17 cellular contexts compared by ENCODE assay signal in genomic region chr1:108109295-108109973, GRCh38.
A peak's percentile ranks its signal among the peaks of the same experiment; 100 is the strongest.
DNase-seq lines count a peak whose midpoint lies in the region; ATAC-seq and TF ChIP-seq lines count a peak whose summit lies in the region.
"Had no signal": no experiment of that assay in that cellular context is flagged by ENCODE, and none has a peak within 500 bp of the region (broad histone marks: within the 10 kb centered on the region; RNA-seq: fewer than 3 reads in every experiment).

No MANE protein-coding gene starts in this region.

- H3K4me3 Mint-ChIP-seq in stimulated activated effector memory CD8-positive, alpha-beta T cell treated with anti-CD3 and anti-CD28 coated beads, Interleukin-12 subunit alpha, Interleukin-12 subunit beta, amount 100 ng/mL, for 72 hours, result no peak overlapping the region
- H3K4me3 Mint-ChIP-seq in HFFc6, result no peak overlapping the region
- H3K4me3 Mint-ChIP-seq: B cell; CD4-positive, alpha-beta T cell; CD8-positive, alpha-beta T cell had no signal

- POLR2A ChIA-PET in HEK293 (lab: Yijun Ruan, JAX), result no interaction called here

- H3K9me3 Mint-ChIP-seq in stimulated activated effector memory CD8-positive, alpha-beta T cell treated with anti-CD3 and anti-CD28 coated beads, Interleukin-12 subunit alpha, Interleukin-12 subunit beta, amount 100 ng/mL, for 72 hours, result no peaks in the 10 kb centered on the region
- H3K9me3 Mint-ChIP-seq in HFFc6, result no peaks in the 10 kb centered on the region
- H3K9me3 Mint-ChIP-seq: CD4-positive, alpha-beta T cell had no signal

- no peak for DNase-seq in Right ventricle myocardium inferior (ENCODE audit: missing footprints)
- DNase-seq in left ventricle myocardium superior, result no peak
- no peak for DNase-seq in stimulated activated effector memory CD8-positive, alpha-beta T cell treated with anti-CD3 and anti-CD28 coated beads, Interleukin-12 subunit alpha, Interleukin-12 subunit beta, amount 100 ng/mL, for 72 hours (ENCODE audit: low spot score in 2 of 2)
- no peak for DNase-seq in HFFc6
- DNase-seq: AML-193; Caco-2; Calu3; CD4-positive, alpha-beta T cell; CD8-positive, alpha-beta T cell; DMS79 treated with DMSO at 0.1 percent for 48 hours; GF-D8 had no signal

- CTCF ChIA-PET in HEK293 (lab: Yijun Ruan, JAX), result no interaction called here

- H3K27ac ChIP-seq in HEK293 (ENCODE audit: extremely low read depth, low read depth, low read length), result no peak overlapping the region
- H3K27ac ChIP-seq: 22Rv1, A549, C4-2B had no signal

- no peaks in the 10 kb centered on the region for H3K4me1 ChIP-seq in HEK293 (ENCODE audit: control insufficient read depth, insufficient read depth, low read length)
- H3K4me1 ChIP-seq: A549, Caco-2 had no signal

- peaks cover 2% of the 10 kb centered on the region for H3K27me3 Mint-ChIP-seq in HFFc6 (ENCODE audit: insufficient read depth)
- H3K27me3 Mint-ChIP-seq: B cell; CD4-positive, alpha-beta T cell had no signal

- intact Hi-C loops in Right ventricle myocardium inferior (cut with DNase I), result no loop called here
- intact Hi-C loops in left ventricle myocardium superior (cut with micrococcal nuclease), result no loop called here

- no peaks in the 10 kb centered on the region for H3K9me3 ChIP-seq in HEK293 (ENCODE audit: control insufficient read depth, insufficient read depth, low read depth, low read length)
- H3K9me3 ChIP-seq: A549, Caco-2 had no signal

- no peaks in the 10 kb centered on the region for H3K36me3 ChIP-seq in HEK293 (ENCODE audit: control insufficient read depth in 2 of 2, insufficient read depth in 1 of 2, low read length in 2 of 2)
- H3K36me3 ChIP-seq: BLaER1 treated with 17β-estradiol and CSF1 and Interleukin-3, amounts not matched to agents 10 nM and 100 nM had no signal

- H3K4me3 ChIP-seq in HEK293 (ENCODE audit: low read depth, low read length), result no peak overlapping the region
- H3K4me3 ChIP-seq: A549; BLaER1 treated with 17β-estradiol and CSF1 and Interleukin-3, amounts not matched to agents 10 nM and 100 nM had no signal

- ATAC-seq in Right ventricle myocardium inferior (peak; percentile 63), left ventricle myocardium superior (no peak)
- no peak for ATAC-seq in stimulated activated effector memory CD8-positive, alpha-beta T cell treated with anti-CD3 and anti-CD28 coated beads, Interleukin-12 subunit alpha, Interleukin-12 subunit beta, amount 100 ng/mL, for 72 hours
- ATAC-seq: A549; CD8-positive, alpha-beta T cell had no signal

- H3K27ac Mint-ChIP-seq in stimulated activated effector memory CD8-positive, alpha-beta T cell treated with anti-CD3 and anti-CD28 coated beads, Interleukin-12 subunit alpha, Interleukin-12 subunit beta, amount 100 ng/mL, for 72 hours, result peak overlapping the region; percentile 4
- H3K27ac Mint-ChIP-seq in HFFc6, result no peak overlapping the region
- H3K27ac Mint-ChIP-seq: B cell; CD4-positive, alpha-beta T cell; CD8-positive, alpha-beta T cell had no signal

- TF ChIP-seq CTCF in HEK293 (tag by site-specific recombination; IDR thresholded peaks at IDR 0.05), result no peak
- TF ChIP-seq CTCF in HFFc6 (IDR thresholded peaks at IDR 0.05), result no peak

- peaks cover 7% of the 10 kb centered on the region for H3K4me1 Mint-ChIP-seq in stimulated activated effector memory CD8-positive, alpha-beta T cell treated with anti-CD3 and anti-CD28 coated beads, Interleukin-12 subunit alpha, Interleukin-12 subunit beta, amount 100 ng/mL, for 72 hours
- H3K4me1 Mint-ChIP-seq in HFFc6 (ENCODE audit: low read depth), result peaks cover 22% of the 10 kb centered on the region

- no peaks in the 10 kb centered on the region for H3K36me3 Mint-ChIP-seq in stimulated activated effector memory CD8-positive, alpha-beta T cell treated with anti-CD3 and anti-CD28 coated beads, Interleukin-12 subunit alpha, Interleukin-12 subunit beta, amount 100 ng/mL, for 72 hours
- H3K36me3 Mint-ChIP-seq in HFFc6 (ENCODE audit: low read depth), result no peaks in the 10 kb centered on the region
- H3K36me3 Mint-ChIP-seq: CD8-positive, alpha-beta T cell had no signal

TF ChIP-seq in HEK293, 187 proteins besides CTCF, POLR2A, EP300 and RAD21:
- TF ChIP-seq SP7 (tag by site-specific recombination; IDR thresholded peaks at IDR 0.05) (peak; percentile 34; the same call in 1 of the 2 replicates), OSR2 (tag by site-specific recombination; IDR thresholded peaks at IDR 0.05) (no peak), ZNF433 (tag by site-specific recombination; IDR thresholded peaks at IDR 0.05; ENCODE audit: low read depth) (no peak)
